ENCODE assay signal across 8 cellular contexts in the genomic region with DNA sequence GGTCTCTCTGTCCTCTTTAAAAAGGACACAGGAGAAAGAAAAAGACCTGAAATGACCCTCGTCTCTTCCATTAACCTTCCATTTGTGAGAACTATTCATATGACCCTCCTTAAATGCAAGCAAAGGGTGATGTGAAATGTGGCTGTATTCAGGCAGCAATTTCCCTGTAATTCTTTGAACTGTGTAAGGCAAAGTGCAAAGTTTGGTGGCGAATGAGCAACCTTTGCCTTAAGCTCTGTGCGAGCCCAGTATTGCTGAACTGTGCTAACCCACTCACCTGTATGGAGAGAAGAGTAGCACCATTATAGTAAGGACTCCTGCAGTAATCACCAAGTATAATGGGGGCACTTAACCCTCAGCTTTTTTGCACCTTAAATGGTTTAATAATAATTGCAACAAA.
"Had no signal": no experiment of that assay in that cellular context is flagged by ENCODE, and none has a peak within 500 bp of the region (broad histone marks: within the 10 kb centered on the region; RNA-seq: fewer than 3 reads in every experiment).

No MANE protein-coding gene starts in this region.

- ATAC-seq: GM23338, K562 had no signal

- H2AFZ ChIP-seq: GM23338 had no signal

- H3K4me2 ChIP-seq: GM23338 had no signal

- H3K27ac ChIP-seq: HL-60 had no signal

- H3K4me3 Mint-ChIP-seq: GM23338, H9 had no signal

- H3K27ac Mint-ChIP-seq: GM23338, H9 had no signal

- H3K9me3 Mint-ChIP-seq: GM23338, H9 had no signal

- DNase-seq: H9, HCEC 1CT, KG1 had no signal

- FAIRE-seq: H1, H54, K562 had no signal

- H3K4me3 ChIP-seq: GM23338, K562 had no signal
